Comparison of ENCODE assay signal across 14 cellular contexts in genomic region chr21:34446946-34447345, GRCh38. TPM values are rescaled to one million over a fixed set of nuclear protein-coding genes. Genes with fewer than 3 reads are reported as not detected.
"Had no signal": no experiment of that assay in that cellular context is flagged by ENCODE, and none has a peak within 500 bp of the region (broad histone marks: within the 10 kb centered on the region; RNA-seq: fewer than 3 reads in every experiment).

No MANE protein-coding gene starts in this region.

RNA-seq across cellular contexts. Expression of gene SMIM34, which starts 23.2 kb away (rescaled TPM):
- total RNA-seq: natural killer cell, occipital lobe, osteoblast, progenitor cell of endocrine pancreas, psoas muscle, renal cortical epithelial cell, sciatic nerve, smooth muscle cell, transverse colon, upper lobe of right lung, urinary bladder had no signal
- polyA plus RNA-seq: neural cell, ovary, psoas muscle, smooth muscle cell, spleen, urinary bladder had no signal
